Comparison of ENCODE assay signal across 1 cellular context in genomic region chr3:38137615-38138346, GRCh38.
TF ChIP-seq lines count a peak whose summit lies in the region.

No MANE protein-coding gene starts in this region.

TF ChIP-seq in HCT116, 20 proteins besides CTCF, POLR2A, EP300 and RAD21 (continued from another document):
- TF ChIP-seq EGR1 (IDR thresholded peaks at IDR 0.05; ENCODE audit: low read depth) (no peak), TCF7L2 (IDR thresholded peaks at IDR 0.05; ENCODE audit: borderline replicate concordance, extremely low read depth, insufficient read depth, insufficient read length) (no peak), SP1 (IDR thresholded peaks at IDR 0.05; ENCODE audit: low read depth) (no peak), ZFX (IDR thresholded peaks at IDR 0.05) (no peak), REST (IDR thresholded peaks at IDR 0.05; ENCODE audit: low read depth) (no peak), ZBTB33 (IDR thresholded peaks at IDR 0.05; ENCODE audit: extremely low read depth, insufficient replicate concordance, low read length) (no peak), SIN3A (IDR thresholded peaks at IDR 0.05; ENCODE audit: low read depth) (no peak)
